Comparison of ENCODE assay signal across 16 cellular contexts in genomic region chr5:74916831-74917710, GRCh38. TPM values are rescaled to one million over a fixed set of nuclear protein-coding genes. Genes with fewer than 3 reads are reported as not detected.
A peak's percentile ranks its signal among the peaks of the same experiment; 100 is the strongest.
DNase-seq lines count a peak whose midpoint lies in the region; ATAC-seq and TF ChIP-seq lines count a peak whose summit lies in the region.
"Had no signal": no experiment of that assay in that cellular context is flagged by ENCODE, and none has a peak within 500 bp of the region (broad histone marks: within the 10 kb centered on the region; RNA-seq: fewer than 3 reads in every experiment).

No MANE protein-coding gene starts in this region.

- H3K9me3 Mint-ChIP-seq in endothelial cell (ENCODE audit: unreplicated experiment), result no peaks in the 10 kb centered on the region
- H3K9me3 Mint-ChIP-seq: activated naive CD4-positive, alpha-beta T cell treated with anti-CD3 and anti-CD28 coated beads for 36 hours; neural crest cell had no signal

- H3K4me1 ChIP-seq in stomach, result peaks cover 0 to 4% (median 0%) of the 10 kb centered on the region in 4 donors

- ATAC-seq in GM19467 (IDR thresholded peaks at IDR 0.05; ENCODE audit: unreplicated experiment), result no peak
- ATAC-seq: SK-N-SH treated with all-trans-retinoic acid at 6 μM for 48 hours had no signal

- TF ChIP-seq POLR2A in stomach (IDR thresholded peaks at IDR 0.05), result no peak

- no peak for TF ChIP-seq EP300 in stomach (IDR thresholded peaks at IDR 0.05)

- H3K4me3 Mint-ChIP-seq in endothelial cell (ENCODE audit: unreplicated experiment), result no peak overlapping the region
- H3K4me3 Mint-ChIP-seq: activated naive CD4-positive, alpha-beta T cell treated with anti-CD3 and anti-CD28 coated beads for 36 hours; neural crest cell had no signal

- H3K36me3 ChIP-seq in stomach, result no peaks in the 10 kb centered on the region

- no peak overlapping the region for H3K27ac Mint-ChIP-seq in endothelial cell (ENCODE audit: unreplicated experiment)
- H3K27ac Mint-ChIP-seq: activated naive CD4-positive, alpha-beta T cell treated with anti-CD3 and anti-CD28 coated beads for 36 hours had no signal

- no peaks in the 10 kb centered on the region for H3K9me3 ChIP-seq in stomach

- no peaks in the 10 kb centered on the region for H3K4me1 Mint-ChIP-seq in endothelial cell (ENCODE audit: unreplicated experiment)
- H3K4me1 Mint-ChIP-seq: neural crest cell had no signal

- TF ChIP-seq CTCF in stomach (IDR thresholded peaks at IDR 0.05) (no peak), endothelial cell (IDR thresholded peaks at IDR 0.05; ENCODE audit: unreplicated experiment) (no peak)

- H3K27me3 ChIP-seq in stomach, result peaks cover 0 to 6% (median 0%) of the 10 kb centered on the region in 3 donors

- H3K27me3 Mint-ChIP-seq in endothelial cell (ENCODE audit: unreplicated experiment), result no peaks in the 10 kb centered on the region

- intact Hi-C loops in stomach (cut with DNase I; ENCODE audit: low total_unique reads), result no loop called here

- peak; percentile 10 for DNase-seq in NCI-H345 (lab: John Stamatoyannopoulos, UW)
- DNase-seq in NCI-H345 treated with DMSO at 0.1 percent for 48 hours (lab: John Stamatoyannopoulos, UW; ENCODE audit: unreplicated experiment), result no peak
- peak; percentile 35 for DNase-seq in RPMI7951 (ENCODE audit: low read depth)
- DNase-seq in fibroblast of peridontal ligament (ENCODE audit: extremely low read depth), result peak; percentile 10
- peak; percentile 40 for DNase-seq in stomach
- DNase-seq in DMS 273 (lab: John Stamatoyannopoulos, UW; ENCODE audit: unreplicated experiment), result no peak
- DNase-seq in endothelial cell (ENCODE audit: low spot score), result no peak
- DNase-seq: ACHN; activated CD4-positive, alpha-beta T cell treated with anti-CD3 and anti-CD28 coated beads, Interleukin-2, amount 50 U/mL, for 4 hours; activated naive CD4-positive, alpha-beta T cell treated with anti-CD3 and anti-CD28 coated beads for 36 hours; effector CD4-positive, alpha-beta T cell; NCI-H1694 treated with DMSO at 0.1 percent for 48 hours; substantia nigra had no signal

- 53 to 77% (median 68%) methylated on average over 7 of the region's 7 CpGs for WGBS in stomach, 5 donors

- H3K4me3 ChIP-seq in stomach, result no peak overlapping the region

- peak overlapping the region in 4 of 5 donors; percentile 43 to 70 (median 56) for H3K27ac ChIP-seq in stomach

- no peaks in the 10 kb centered on the region for H3K36me3 Mint-ChIP-seq in endothelial cell (ENCODE audit: low read depth, unreplicated experiment)

RNA-seq across cellular contexts. Expression of gene FAM169A, which starts 50.9 kb away (rescaled TPM):
- total RNA-seq in RPMI7951 (2014; rRNA removed; shearing (Covaris generic)), result 0.36 and 0.39 TPM in 2 replicates
- total RNA-seq in stomach (10 to 100 TPM in 1 of 5 donors, 1 to 10 TPM in 2, under 1 TPM in 1, not detected in 1; under 0.01 to 11.2 (median 2.8) TPM), endothelial cell (ENCODE audit: unreplicated experiment) (21.1 TPM)
- polyA plus RNA-seq in stomach, result under 1 TPM; 0.25 to 0.35 (median 0.31) TPM

Comparison
In these comparisons a context has a peak if more than half of its experiments do, and no peak if none do; other contexts are left out.
1. DNase-seq: peak in NCI-H345 (single experiment), RPMI7951 (single experiment), fibroblast of peridontal ligament (single experiment) and stomach (single experiment); none in NCI-H345 treated with DMSO at 0.1 percent for 48 hours (single experiment), DMS 273 (single experiment) and endothelial cell (single experiment).